ENCODE assay signal across 16 cellular contexts in genomic region chr3:39501982-39502837, GRCh38. TPM values are rescaled to one million over a fixed set of nuclear protein-coding genes. Genes with fewer than 3 reads are reported as not detected.
DNase-seq lines count a peak whose midpoint lies in the region; ATAC-seq, FAIRE-seq and TF ChIP-seq lines count a peak whose summit lies in the region.
"Had no signal": no experiment of that assay in that cellular context is flagged by ENCODE, and none has a peak within 500 bp of the region (broad histone marks: within the 10 kb centered on the region; RNA-seq: fewer than 3 reads in every experiment).

No MANE protein-coding gene starts in this region.

- 37% methylated on average over 41 of the region's 53 CpGs for WGBS in HepG2 (ENCODE audit: low lambda C conversion rate)
- WGBS in upper lobe of left lung, 2 donors: 27 to 45% methylated on average over 25 to 42 of the region's 53 CpGs

- BruUV-seq in MCF 10A (replicated peaks; lab: Mats Ljungman, UMichigan) (no TSS peak), HepG2 (replicated peaks; lab: Mats Ljungman, UMichigan) (no TSS peak)

- no peak for ATAC-seq in HepG2
- no peak for ATAC-seq in upper lobe of left lung (ENCODE audit: low FRiP score in 2 of 2)
- ATAC-seq: T-helper 17 cell had no signal

- TF ChIP-seq POLR2A in breast epithelium (IDR thresholded peaks at IDR 0.05): no peak
- TF ChIP-seq POLR2A in HepG2 (IDR thresholded peaks at IDR 0.05; ENCODE audit: insufficient read depth in 1 of 2, low read depth in 2 of 2, low read length in 2 of 2): no peak
- no peak for TF ChIP-seq POLR2A in upper lobe of left lung (IDR thresholded peaks at IDR 0.05)

- H3K27ac Mint-ChIP-seq in MCF 10A (ENCODE audit: low read depth, unreplicated experiment): no peak overlapping the region
- H3K27ac Mint-ChIP-seq: brain, T-helper 17 cell had no signal

- TF ChIP-seq CTCF in breast epithelium (IDR thresholded peaks at IDR 0.05) (no peak), MCF 10A (IDR thresholded peaks at IDR 0.05; ENCODE audit: unreplicated experiment) (no peak), colonic mucosa (IDR thresholded peaks at IDR 0.05) (no peak), HepG2 (CRISPR knock-in tag; IDR thresholded peaks at IDR 0.05) (no peak), upper lobe of left lung (IDR thresholded peaks at IDR 0.05) (no peak)

- no peak overlapping the region for H3K4me2 ChIP-seq in HepG2 (ENCODE audit: low read depth, low read length)

- H3K36me3 ChIP-seq in breast epithelium (no peaks in the 10 kb centered on the region), colonic mucosa (no peaks in the 10 kb centered on the region), HepG2 (replicated peaks in 1 of 2; ENCODE audit: control insufficient read depth in 1 of 2, insufficient read depth in 2 of 2, low read length in 2 of 2) (no peaks in the 10 kb centered on the region), upper lobe of left lung (no peaks in the 10 kb centered on the region), SJCRH30 (no peaks in the 10 kb centered on the region)

- no peak overlapping the region for H3K4me3 Mint-ChIP-seq in MCF 10A (ENCODE audit: unreplicated experiment)
- H3K4me3 Mint-ChIP-seq: brain, T-helper 17 cell had no signal

- POLR2A ChIA-PET in MCF 10A (lab: Yijun Ruan, JAX): no interaction called here
- POLR2A ChIA-PET in HepG2 (lab: Yijun Ruan, JAX): no interaction called here

- CTCF ChIA-PET in MCF 10A (lab: Yijun Ruan, JAX) (interaction anchor here (1.5 kb wide), 1 partner anchor 54 kb away, joined by 3 read pairs; no protein-coding TSS in a partner anchor), HepG2 (lab: Yijun Ruan, JAX; ENCODE audit: low intra/inter-chr PET ratio, low total read pairs) (no interaction called here)

- peaks cover 45% of the 10 kb centered on the region for H3K27me3 Mint-ChIP-seq in MCF 10A (ENCODE audit: insufficient read depth, unreplicated experiment)

- no peaks in the 10 kb centered on the region for H4K20me1 ChIP-seq in HepG2 (ENCODE audit: insufficient read depth, low read length)

- TF ChIP-seq RAD21 in HepG2 (CRISPR knock-in tag; IDR thresholded peaks at IDR 0.05): no peak

- intact Hi-C loops in breast epithelium (cut with DNase I; ENCODE audit: low total_unique reads): no loop called here
- intact Hi-C loops in MCF 10A (cut with micrococcal nuclease): no loop called here
- intact Hi-C loops in colonic mucosa (cut with DNase I): no loop called here
- intact Hi-C loops in HepG2 (cut with micrococcal nuclease; ENCODE audit: unreplicated experiment): no loop called here

- TF ChIP-seq EP300 in HepG2 (IDR thresholded peaks at IDR 0.05; ENCODE audit: low read depth in 2 of 2, low read length in 2 of 2) (no peak), HepG2 (CRISPR knock-in tag; IDR thresholded peaks at IDR 0.05; ENCODE audit: borderline replicate concordance) (no peak), upper lobe of left lung (IDR thresholded peaks at IDR 0.05) (no peak)

- H3K9ac ChIP-seq in colonic mucosa (ENCODE audit: low read depth in 2 of 2, low read length in 2 of 2) (peak overlapping the region; percentile 17 to 43), HepG2 (ENCODE audit: insufficient read depth, low read depth, low read length) (no peak overlapping the region)

- no peaks in the 10 kb centered on the region for H3K79me2 ChIP-seq in HepG2 (ENCODE audit: insufficient read depth, low read length)

- no peaks in the 10 kb centered on the region for H3K36me3 Mint-ChIP-seq in MCF 10A (ENCODE audit: insufficient read depth, unreplicated experiment)
- H3K36me3 Mint-ChIP-seq: brain had no signal

- DNase-seq in breast epithelium (ENCODE audit: low spot score in 2 of 2) (no peak), MCF 10A (ENCODE audit: unreplicated experiment) (no peak), colonic mucosa (peak; percentile 44), HepG2 (ENCODE audit: low spot score) (no peak), upper lobe of left lung (peak in 1 of 2 donors; percentile 80), SJCRH30 (no peak), NCI-H146 treated with DMSO at 0.1 percent for 48 hours (lab: John Stamatoyannopoulos, UW; ENCODE audit: unreplicated experiment) (no peak), SW 1271 (lab: John Stamatoyannopoulos, UW) (no peak)
- DNase-seq: activated CD4-positive, alpha-beta T cell treated with anti-CD3 and anti-CD28 coated beads for 48 hours; DMS79; Karpas-422; mesenchymal stem cell; NCI-H2171; OCI-M1; T-helper 17 cell had no signal

- no peak for FAIRE-seq in HepG2 (lab: Jason Lieb, UNC)

- peak overlapping the region in 2 of 3 donors; percentile 21 to 48 for H3K4me3 ChIP-seq in breast epithelium
- H3K4me3 ChIP-seq in colonic mucosa: peak overlapping the region; percentile 21
- no peak overlapping the region for H3K4me3 ChIP-seq in HepG2 (replicated peaks in 1 of 3; ENCODE audit: insufficient read depth in 1 of 3, low read depth in 2 of 3, low read length in 3 of 3)
- peak overlapping the region in 3 of 4 donors; percentile 15 to 31 (median 21) for H3K4me3 ChIP-seq in upper lobe of left lung
- H3K4me3 ChIP-seq in SJCRH30: no peak overlapping the region

- H3K4me1 ChIP-seq in breast epithelium: no peaks in the 10 kb centered on the region
- H3K4me1 ChIP-seq in colonic mucosa: no peaks in the 10 kb centered on the region
- H3K4me1 ChIP-seq in HepG2 (ENCODE audit: insufficient read depth, low read length): 0 out of 2 replicates have a peak, but pooled peaks cover 9% of the 10 kb centered on the region
- peaks cover 0 to 13% (median 2%) of the 10 kb centered on the region in 4 donors for H3K4me1 ChIP-seq in upper lobe of left lung
- no peaks in the 10 kb centered on the region for H3K4me1 ChIP-seq in SJCRH30

- H3K9me3 Mint-ChIP-seq in MCF 10A (ENCODE audit: unreplicated experiment): no peaks in the 10 kb centered on the region
- H3K9me3 Mint-ChIP-seq: brain had no signal

- in situ Hi-C loops in HepG2 (cut with HindIII; ENCODE audit: extremely low pct_ligation_motif_present, low pct_unique_long_range_greater_than_20kb): loop anchor here (5.0 kb wide), 1 partner anchor 55 kb away; no protein-coding TSS in a partner anchor

- H3K4me1 Mint-ChIP-seq in MCF 10A (ENCODE audit: insufficient read depth, unreplicated experiment): peaks cover 6% of the 10 kb centered on the region
- H3K4me1 Mint-ChIP-seq: brain had no signal

- no peaks in the 10 kb centered on the region for H3K9me3 ChIP-seq in breast epithelium
- no peaks in the 10 kb centered on the region for H3K9me3 ChIP-seq in colonic mucosa
- no peaks in the 10 kb centered on the region for H3K9me3 ChIP-seq in HepG2 (ENCODE audit: low read length)
- no peaks in the 10 kb centered on the region for H3K9me3 ChIP-seq in upper lobe of left lung
- H3K9me3 ChIP-seq in SJCRH30 (replicated peaks): no peaks in the 10 kb centered on the region

- no peak overlapping the region for H2AFZ ChIP-seq in HepG2 (ENCODE audit: low read length)

- H3K27ac ChIP-seq in breast epithelium (no peak overlapping the region), colonic mucosa (no peak overlapping the region), HepG2 (ENCODE audit: extremely low read length, insufficient read depth, low read length) (no peak overlapping the region), upper lobe of left lung (no peak overlapping the region), SJCRH30 (no peak overlapping the region)

- H3K27me3 ChIP-seq in breast epithelium (peaks cover 0 to 15% of the 10 kb centered on the region in 2 donors), colonic mucosa (no peaks in the 10 kb centered on the region), HepG2 (ENCODE audit: control insufficient read depth in 1 of 2, insufficient read depth in 2 of 2, low read length in 2 of 2) (peaks cover 2 to 11% of the 10 kb centered on the region in 2 experiments; a peak in 4 of 5 replicates), upper lobe of left lung (peaks cover 0 to 8% (median 4%) of the 10 kb centered on the region in 4 donors), SJCRH30 (no peaks in the 10 kb centered on the region)

TF ChIP-seq in HepG2, 621 proteins besides CTCF, POLR2A, EP300 and RAD21:
- TF ChIP-seq RFX1 (IDR thresholded peaks at IDR 0.05) (no peak), EZH2 (conservative IDR thresholded peaks at IDR 0.05; ENCODE audit: low read depth, low read length) (0 out of 2 replicates have a peak, but pooled peaks have one; percentile 43)

RNA-seq across cellular contexts. Expression of gene MOBP, which starts 34.7 kb away (rescaled TPM):
- total RNA-seq in breast epithelium (under 1 TPM in 1 of 3 donors, not detected in 2; under 0.01 TPM), MCF 10A (2022) (0.21 TPM in 1 of 2 replicates, not detected in the other), colonic mucosa (under 1 TPM; 0.56 to 0.72 TPM), HepG2 (2016; rRNA removed; fragmentation: Illumina TruSeq; extraction: Trizol) (not detected in 2 replicates), upper lobe of left lung (under 1 TPM in 1 of 6 donors, not detected in 5; 0.22 TPM)
- not detected in 2 replicates for total RNA-seq in HepG2 (2016; cell fraction: cytosol; rRNA removed; fragmentation: Illumina TruSeq; extraction: Trizol; ENCODE audit: low read depth)
- not detected in 2 replicates for total RNA-seq in HepG2 (2016; cell fraction: insoluble cytoplasmic fraction; rRNA removed; fragmentation: Illumina TruSeq; extraction: Trizol)
- total RNA-seq in HepG2 (2016; cell fraction: membrane; rRNA removed; fragmentation: Illumina TruSeq; extraction: Trizol): not detected in 2 replicates
- total RNA-seq in HepG2 (2016; cell fraction: nucleus; rRNA removed; fragmentation: Illumina TruSeq; extraction: Trizol): not detected in 2 replicates
- polyA plus RNA-seq in HepG2 (2011; rRNA removed): not detected in 2 replicates
- 0.01 TPM in 1 of 2 replicates, not detected in the other for polyA plus RNA-seq in HepG2 (2011; cell fraction: cytosol; rRNA removed)
- polyA plus RNA-seq in HepG2 (2011; cell fraction: nucleus; rRNA removed): not detected in 2 replicates
- polyA plus RNA-seq in HepG2 (2012): not detected in 2 replicates
- not detected in 2 replicates for polyA plus RNA-seq in HepG2 (2016; cell fraction: cytosol; fragmentation: Illumina TruSeq; extraction: Trizol; ENCODE audit: low read depth)
- not detected in 2 replicates for polyA plus RNA-seq in HepG2 (2016; cell fraction: insoluble cytoplasmic fraction; fragmentation: Illumina TruSeq; extraction: Trizol; ENCODE audit: low read depth)
- not detected in 2 replicates for polyA plus RNA-seq in HepG2 (2016; cell fraction: membrane; fragmentation: Illumina TruSeq; extraction: Trizol; ENCODE audit: low read depth)
- not detected in 2 replicates for polyA plus RNA-seq in HepG2 (2016; cell fraction: nucleus; fragmentation: Illumina TruSeq; extraction: Trizol; ENCODE audit: insufficient read depth, low read depth)
- polyA minus RNA-seq in HepG2 (2011; rRNA and poly(A)+ RNA removed; ENCODE audit: low replicate concordance): not detected in 2 replicates
- polyA minus RNA-seq in HepG2 (2011; cell fraction: cytosol; rRNA and poly(A)+ RNA removed): not detected in 2 replicates
- not detected in 2 replicates for polyA minus RNA-seq in HepG2 (2011; cell fraction: nucleus; rRNA and poly(A)+ RNA removed)
- total RNA-seq in SJCRH30 (2014; rRNA removed; shearing (Covaris generic)): 0.04 TPM in 1 of 2 replicates, not detected in the other
- total RNA-seq: T-helper 17 cell had no signal

Comparison
In these comparisons a context has a peak if more than half of its experiments do, and no peak if none do; other contexts are left out.
1. H3K4me3 ChIP-seq: peak in breast epithelium (2 of 3), colonic mucosa (single experiment) and upper lobe of left lung (3 of 4); none in HepG2 (0 of 3) and SJCRH30 (single experiment).